18 cellular contexts compared by ENCODE assay signal in the genomic region with DNA sequence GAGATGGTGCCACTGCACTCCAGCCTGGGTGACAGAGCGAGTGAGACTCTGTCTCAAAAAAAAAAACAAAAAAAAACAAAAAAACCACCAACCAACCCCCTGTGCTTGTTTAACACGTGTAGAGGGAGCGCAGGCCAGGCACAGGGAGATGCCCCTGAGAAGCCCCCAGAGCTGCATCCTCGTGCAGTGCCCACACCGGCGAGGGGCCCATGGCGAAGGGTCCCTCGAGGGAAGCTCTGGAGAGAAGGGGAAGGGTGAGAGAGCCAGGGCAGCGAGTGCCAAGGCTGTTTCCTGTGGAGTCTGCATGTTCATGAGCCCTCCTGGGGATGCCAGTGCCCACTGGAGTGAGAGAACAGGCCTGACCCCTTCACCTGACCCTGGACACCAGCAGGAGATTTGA. TPM values are rescaled to one million over a fixed set of nuclear protein-coding genes. Genes with fewer than 3 reads are reported as not detected.
A peak's percentile ranks its signal among the peaks of the same experiment; 100 is the strongest.
DNase-seq lines count a peak whose midpoint lies in the region; ATAC-seq and TF ChIP-seq lines count a peak whose summit lies in the region.
"Had no signal": no experiment of that assay in that cellular context is flagged by ENCODE, and none has a peak within 500 bp of the region (broad histone marks: within the 10 kb centered on the region; RNA-seq: fewer than 3 reads in every experiment).

No MANE protein-coding gene starts in this region.

- H3K9me3 Mint-ChIP-seq in CD8-positive, alpha-beta T cell: no peaks in the 10 kb centered on the region
- no peaks in the 10 kb centered on the region for H3K9me3 Mint-ChIP-seq in immature natural killer cell

- no TSS peak for BruUV-seq in Panc1 (replicated peaks; lab: Mats Ljungman, UMichigan)

- POLR2A ChIA-PET in CD8-positive, alpha-beta T cell (lab: Charles Lee): interaction anchor here (1.9 kb wide), 1 partner anchor 12 kb away, joined by 4 read pairs; no protein-coding TSS in a partner anchor
- POLR2A ChIA-PET in Panc1 (lab: Charles Lee): interaction anchor here (0.5 to 0.7 kb wide), 2 partner anchors 37 to 47 kb away, joined by 3 to 4 read pairs; no protein-coding TSS in a partner anchor

- no peak for DNase-seq in CD8-positive, alpha-beta T cell
- no peak for DNase-seq in Panc1 (ENCODE audit: low read depth, low spot score)
- no peak for DNase-seq in immature natural killer cell
- no peak for DNase-seq in transverse colon
- DNase-seq in HUDEP-2 (lab: John Stamatoyannopoulos, UW; ENCODE audit: unreplicated experiment in 76 of 76): no peak
- no peak for DNase-seq in stomach
- DNase-seq: Calu3, DMS53, EL, GM23248, HCEC 1CT, NCI-H1105, NCI-H1694, NCI-H2081 treated with DMSO at 0.1 percent for 48 hours, SHP77 had no signal

- peaks cover 33% of the 10 kb centered on the region for H3K4me1 ChIP-seq in CD8-positive, alpha-beta T cell (ENCODE audit: insufficient read depth, low read length)
- peaks cover 92% of the 10 kb centered on the region for H3K4me1 ChIP-seq in Panc1 (ENCODE audit: control insufficient read depth, insufficient read depth, low read length)
- peaks cover 56 to 94% (median 87%) of the 10 kb centered on the region in 4 donors for H3K4me1 ChIP-seq in transverse colon
- peaks cover 63 to 97% (median 81%) of the 10 kb centered on the region in 4 donors for H3K4me1 ChIP-seq in stomach

- no peaks in the 10 kb centered on the region for H3K36me3 Mint-ChIP-seq in CD8-positive, alpha-beta T cell
- no peaks in the 10 kb centered on the region for H3K36me3 Mint-ChIP-seq in immature natural killer cell

- H3K27me3 ChIP-seq in CD8-positive, alpha-beta T cell (ENCODE audit: insufficient read depth, low read length): no peaks in the 10 kb centered on the region
- no peaks in the 10 kb centered on the region for H3K27me3 ChIP-seq in Panc1 (ENCODE audit: control insufficient read depth, insufficient read depth, low read length)
- H3K27me3 ChIP-seq in transverse colon: no peaks in the 10 kb centered on the region
- H3K27me3 ChIP-seq in stomach: no peaks in the 10 kb centered on the region

- H3K36me3 ChIP-seq in CD8-positive, alpha-beta T cell (ENCODE audit: insufficient read depth, low read length): no peaks in the 10 kb centered on the region
- H3K36me3 ChIP-seq in Panc1 (ENCODE audit: control insufficient read depth, insufficient read depth, low read length) (no peaks in the 10 kb centered on the region), transverse colon (no peaks in the 10 kb centered on the region), stomach (no peaks in the 10 kb centered on the region)

- in situ Hi-C loops in Panc1 (cut with HindIII; ENCODE audit: low pct_unique_long_range_greater_than_20kb, low sequenced_read_pairs) (no loop called here), transverse colon (cut with MboI; ENCODE audit: low pct_ligation_motif_present in 1 of 4, low pct_unique_long_range_greater_than_20kb in 1 of 4, low sequenced_read_pairs in 3 of 4) (no loop called here)

- H3K4me1 Mint-ChIP-seq in CD8-positive, alpha-beta T cell (ENCODE audit: low read depth): peaks cover 71% of the 10 kb centered on the region
- H3K4me1 Mint-ChIP-seq in immature natural killer cell: peaks cover 98 to 99% of the 10 kb centered on the region in 2 donors

- H3K4me3 Mint-ChIP-seq in CD8-positive, alpha-beta T cell: no peak overlapping the region
- peak overlapping the region; percentile 15 to 90 (median 56) for H3K4me3 Mint-ChIP-seq in immature natural killer cell

- intact Hi-C loops in CD8-positive, alpha-beta T cell (cut with DNase I, micrococcal nuclease): no loop called here
- intact Hi-C loops in Panc1 (cut with micrococcal nuclease; ENCODE audit: unreplicated experiment) (no loop called here), transverse colon (cut with DNase I; ENCODE audit: low total_unique reads) (no loop called here), stomach (cut with DNase I; ENCODE audit: low total_unique reads) (no loop called here)

- WGBS in transverse colon (ENCODE audit: low coverage in 1 of 2), 2 donors: 81 to 85% methylated on average over 7 to 9 of the region's 9 CpGs
- 79 to 89% (median 84%) methylated on average over 9 of the region's 9 CpGs for WGBS in stomach, 5 donors

- no peak for TF ChIP-seq EP300 in transverse colon (IDR thresholded peaks at IDR 0.05; ENCODE audit: low read depth)
- TF ChIP-seq EP300 in stomach (IDR thresholded peaks at IDR 0.05): no peak

- peak overlapping the region; percentile 67 for H3K27ac Mint-ChIP-seq in CD8-positive, alpha-beta T cell
- peak overlapping the region in 5 of 6 donors; percentile 89 to 99 (median 97) for H3K27ac Mint-ChIP-seq in immature natural killer cell

- ATAC-seq in CD8-positive, alpha-beta T cell: no peak
- ATAC-seq in Panc1 (no peak), GM21737 (IDR thresholded peaks at IDR 0.05; ENCODE audit: unreplicated experiment) (no peak)

- H3K9me3 ChIP-seq in CD8-positive, alpha-beta T cell (ENCODE audit: low read length): no peaks in the 10 kb centered on the region
- H3K9me3 ChIP-seq in Panc1 (ENCODE audit: control insufficient read depth, insufficient read depth, low read depth, low read length): no peaks in the 10 kb centered on the region
- no peaks in the 10 kb centered on the region for H3K9me3 ChIP-seq in transverse colon
- H3K9me3 ChIP-seq in stomach: no peaks in the 10 kb centered on the region

- no peak overlapping the region for H3K27ac ChIP-seq in CD8-positive, alpha-beta T cell (ENCODE audit: low read depth, low read length)
- H3K27ac ChIP-seq in Panc1 (ENCODE audit: low read length) (peak overlapping the region; percentile 88), transverse colon (peak overlapping the region; percentile 84 to 96 (median 87)), stomach (no peak overlapping the region)
- H3K27ac ChIP-seq: GM23248, SK-N-MC had no signal

- TF ChIP-seq POLR2A in transverse colon (IDR thresholded peaks at IDR 0.05): no peak
- TF ChIP-seq POLR2A in stomach (IDR thresholded peaks at IDR 0.05): no peak

- H3K4me3 ChIP-seq in CD8-positive, alpha-beta T cell (ENCODE audit: low read depth, low read length): no peak overlapping the region
- no peak overlapping the region for H3K4me3 ChIP-seq in Panc1 (ENCODE audit: low read depth in 2 of 2, low read length in 2 of 2)
- no peak overlapping the region for H3K4me3 ChIP-seq in transverse colon
- H3K4me3 ChIP-seq in stomach: no peak overlapping the region
- H3K4me3 ChIP-seq: GM12878, GM23248, SK-N-MC had no signal

- H3K27me3 Mint-ChIP-seq in CD8-positive, alpha-beta T cell (ENCODE audit: low read depth): no peaks in the 10 kb centered on the region
- peaks cover 18 to 38% (median 24%) of the 10 kb centered on the region in 3 donors for H3K27me3 Mint-ChIP-seq in immature natural killer cell (ENCODE audit: low read depth in 3 of 3)

- TF ChIP-seq CTCF in CD8-positive, alpha-beta T cell (IDR thresholded peaks at IDR 0.05): no peak
- TF ChIP-seq CTCF in Panc1 (IDR thresholded peaks at IDR 0.05): no peak
- TF ChIP-seq CTCF in transverse colon (IDR thresholded peaks at IDR 0.05): no peak
- TF ChIP-seq CTCF in stomach (IDR thresholded peaks at IDR 0.05): no peak

- CTCF ChIA-PET in CD8-positive, alpha-beta T cell (lab: Charles Lee): interaction anchor here (1.6 kb wide), 1 partner anchor 40 kb away, joined by 3 read pairs; no protein-coding TSS in a partner anchor
- CTCF ChIA-PET in Panc1 (lab: Charles Lee): no interaction called here

RNA-seq across cellular contexts. Expression of gene GSE1, which starts 47.8 kb away (rescaled TPM):
- 10 to 100 TPM; 67.8 to 72.1 TPM for total RNA-seq in CD8-positive, alpha-beta T cell
- 97.5 TPM for total RNA-seq in Panc1 (2021; ENCODE audit: unreplicated experiment)
- polyA plus RNA-seq in Panc1 (2012; ENCODE audit: insufficient read length): 79.9 TPM
- 1 to 10 TPM in 2 of 3 donors, under 1 TPM in 1; 0.15 to 9.4 (median 2.9) TPM for polyA plus RNA-seq in immature natural killer cell
- 100 to 1,000 TPM; 100 to 139 (median 120) TPM for total RNA-seq in transverse colon
- 100 to 1,000 TPM in 4 of 5 donors, 10 to 100 TPM in 1; 58.2 to 294 (median 141) TPM for total RNA-seq in stomach
- 10 to 100 TPM; 11.8 to 21.1 (median 12.9) TPM for polyA plus RNA-seq in stomach

Comparison
In these comparisons a context has a peak if more than half of its experiments do, and no peak if none do; other contexts are left out.
1. H3K27ac ChIP-seq: peak in Panc1 (single experiment) and transverse colon (4 of 4); none in CD8-positive, alpha-beta T cell (single experiment) and stomach (0 of 5).